Comparison of ENCODE assay signal across 8 cellular contexts in the genomic region with DNA sequence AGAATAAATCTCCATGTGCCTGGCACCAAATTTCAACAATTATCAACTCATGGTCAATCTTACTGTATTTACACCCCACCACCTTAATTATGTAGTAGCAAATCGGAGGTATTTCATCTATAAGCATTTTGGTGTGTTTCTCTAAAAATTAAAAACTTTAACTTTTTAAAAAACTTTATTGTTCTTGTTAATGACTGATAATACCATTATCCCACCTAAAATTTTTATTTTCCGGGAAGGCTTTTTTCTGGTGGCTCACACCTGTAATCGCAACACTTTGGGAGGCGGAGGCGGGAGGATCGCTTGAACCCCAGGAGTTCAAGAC. TPM values are rescaled to one million over a fixed set of nuclear protein-coding genes. Genes with fewer than 3 reads are reported as not detected.
DNase-seq lines count a peak whose midpoint lies in the region; ATAC-seq and TF ChIP-seq lines count a peak whose summit lies in the region.

No MANE protein-coding gene starts in this region.

- peak overlapping the region; percentile 73 for H3K27ac ChIP-seq in CD8-positive, alpha-beta memory T cell (ENCODE audit: low read depth, low read length)

- no peaks in the 10 kb centered on the region for H3K27me3 Mint-ChIP-seq in CD8-positive, alpha-beta memory T cell
- H3K27me3 Mint-ChIP-seq in nephron progenitor cell (ENCODE audit: low read depth, poor library complexity) = no peaks in the 10 kb centered on the region

- H3K9me3 ChIP-seq in CD8-positive, alpha-beta memory T cell (ENCODE audit: low read length) = no peaks in the 10 kb centered on the region

- CTCF ChIA-PET in CD8-positive, alpha-beta memory T cell (lab: Charles Lee) = no interaction called here

- H3K27ac Mint-ChIP-seq in CD8-positive, alpha-beta memory T cell = peak overlapping the region in 6 of 8 donors; percentile 75 to 90 (median 84)
- H3K27ac Mint-ChIP-seq in nephron progenitor cell = no peak overlapping the region

- TF ChIP-seq CTCF in cardiac fibroblast (IDR thresholded peaks at IDR 0.05; ENCODE audit: low read depth, low read length) (no peak), nephron progenitor cell (IDR thresholded peaks at IDR 0.05) (no peak)

- no peaks in the 10 kb centered on the region for H3K9me3 Mint-ChIP-seq in CD8-positive, alpha-beta memory T cell
- H3K9me3 Mint-ChIP-seq in nephron progenitor cell = no peaks in the 10 kb centered on the region

- peak; percentile 7 for ATAC-seq in HG02943 (IDR thresholded peaks at IDR 0.05; ENCODE audit: low read depth, unreplicated experiment)
- no peak for ATAC-seq in HG03039 (IDR thresholded peaks at IDR 0.05; ENCODE audit: unreplicated experiment)
- ATAC-seq in esophagus mucosa = no peak

- no peak for DNase-seq in CD8-positive, alpha-beta memory T cell
- no peak for DNase-seq in cardiac fibroblast (ENCODE audit: low read depth in 2 of 2)
- no peak for DNase-seq in nephron progenitor cell
- no peak for DNase-seq in NCI-H526 (lab: John Stamatoyannopoulos, UW)
- no peak for DNase-seq in foreskin melanocyte

- H3K36me3 Mint-ChIP-seq in CD8-positive, alpha-beta memory T cell = peaks cover 0 to 24% (median 7%) of the 10 kb centered on the region in 3 donors
- peaks cover 41% of the 10 kb centered on the region for H3K36me3 Mint-ChIP-seq in nephron progenitor cell (ENCODE audit: low read depth)

- H3K36me3 ChIP-seq in CD8-positive, alpha-beta memory T cell (ENCODE audit: insufficient read depth, low read length) = peaks cover 1% of the 10 kb centered on the region

- H3K4me1 ChIP-seq in CD8-positive, alpha-beta memory T cell (ENCODE audit: insufficient read depth, low read length) = peaks cover 2% of the 10 kb centered on the region

- H3K4me3 ChIP-seq in CD8-positive, alpha-beta memory T cell (ENCODE audit: low read length) = peak overlapping the region; percentile 85
- peak overlapping the region; percentile 95 to 96 for H3K4me3 ChIP-seq in cardiac fibroblast (replicated peaks in 1 of 2; ENCODE audit: low read depth in 2 of 2, low read length in 2 of 2)

- peaks cover 13 to 33% (median 19%) of the 10 kb centered on the region in 3 donors for H3K4me1 Mint-ChIP-seq in CD8-positive, alpha-beta memory T cell
- H3K4me1 Mint-ChIP-seq in nephron progenitor cell = peaks cover 5% of the 10 kb centered on the region

- peak overlapping the region; percentile 90 to 95 (median 93) for H3K4me3 Mint-ChIP-seq in CD8-positive, alpha-beta memory T cell
- peak overlapping the region; percentile 88 for H3K4me3 Mint-ChIP-seq in nephron progenitor cell

- POLR2A ChIA-PET in CD8-positive, alpha-beta memory T cell (lab: Charles Lee) = interaction anchor here (0.7 to 1.4 kb wide), 2 partner anchors 25 to 26 kb away, joined by 3 to 5 read pairs; partner anchors contain the start of gene UBA2

- H3K27me3 ChIP-seq in CD8-positive, alpha-beta memory T cell (ENCODE audit: insufficient read depth, low read length, poor library complexity, severe bottlenecking) = no peaks in the 10 kb centered on the region

RNA-seq across cellular contexts. Expression of gene PDCD2L, which starts 0.5 kb away (rescaled TPM):
- total RNA-seq in CD8-positive, alpha-beta memory T cell = 10 to 100 TPM; 40.0 to 46.2 TPM
- polyA plus RNA-seq in CD8-positive, alpha-beta memory T cell = 19.9 TPM
- total RNA-seq in esophagus mucosa = 6.7 TPM

RNA-seq across cellular contexts. Expression of gene UBA2, which starts 24.4 kb away (rescaled TPM):
- total RNA-seq in CD8-positive, alpha-beta memory T cell = 100 to 1,000 TPM; 146 to 161 TPM
- 101 TPM for polyA plus RNA-seq in CD8-positive, alpha-beta memory T cell
- 60.9 TPM for total RNA-seq in esophagus mucosa

RNA-seq across cellular contexts. Expression of gene GPI, which starts 38.8 kb away (rescaled TPM):
- total RNA-seq in CD8-positive, alpha-beta memory T cell = 100 to 1,000 TPM; 478 to 484 TPM
- 213 TPM for polyA plus RNA-seq in CD8-positive, alpha-beta memory T cell
- total RNA-seq in esophagus mucosa = 230 TPM
